ENCODE assay signal across 28 cellular contexts in genomic region chr14:31278883-31279282, GRCh38.
"Had no signal": no experiment of that assay in that cellular context is flagged by ENCODE, and none has a peak within 500 bp of the region (broad histone marks: within the 10 kb centered on the region; RNA-seq: fewer than 3 reads in every experiment).

No MANE protein-coding gene starts in this region.

- H3K4me1 Mint-ChIP-seq: memory B cell, mesothelial cell of epicardium, naive B cell, neural crest cell had no signal

- FAIRE-seq: kidney had no signal

- ATAC-seq: foreskin keratinocyte; gastroesophageal sphincter; heart left ventricle; left lobe of liver; mucosa of descending colon; natural killer cell treated with Interleukin-12 subunit alpha and Interleukin-12 subunit beta and Interleukin-15 and Interleukin-18, amount 100 ng/mL, for 72 hours; sciatic nerve; stimulated activated effector memory CD8-positive, alpha-beta T cell treated with anti-CD3 and anti-CD28 coated beads, Interleukin-12 subunit alpha, Interleukin-12 subunit beta, amount 100 ng/mL, for 72 hours; stimulated activated naive CD8-positive, alpha-beta T cell treated with anti-CD3 and anti-CD28 coated beads, Interleukin-15, Interleukin-2, amounts not matched to agents 100 U/mL and 50 U/mL, for 24 hours had no signal

- H3K79me2 ChIP-seq: hepatocyte, parathyroid adenoma had no signal

- H3K4me2 ChIP-seq: hepatocyte had no signal

- H3K27me3 ChIP-seq: dorsolateral prefrontal cortex, esophagus muscularis mucosa, foreskin keratinocyte, gastroesophageal sphincter, heart left ventricle, hepatocyte, neutrophil, testis, tibial artery had no signal

- H2AFZ ChIP-seq: hepatocyte, parathyroid adenoma had no signal

- H3K27me3 Mint-ChIP-seq: memory B cell; naive B cell; natural killer cell treated with Interleukin-12 subunit alpha and Interleukin-12 subunit beta and Interleukin-15 and Interleukin-18, amount 100 ng/mL, for 72 hours; progenitor cell of endocrine pancreas; type B pancreatic cell had no signal

- H3K4me3 ChIP-seq: dorsolateral prefrontal cortex, esophagus muscularis mucosa, gastroesophageal sphincter, heart left ventricle, hepatocyte, lung, mucosa of descending colon, testis, tibial artery had no signal

- H3K9ac ChIP-seq: parathyroid adenoma had no signal

- H3K4me3 Mint-ChIP-seq: memory B cell; mesothelial cell of epicardium; naive B cell; natural killer cell treated with Interleukin-12 subunit alpha and Interleukin-12 subunit beta and Interleukin-15 and Interleukin-18, amount 100 ng/mL, for 72 hours; neural crest cell; stimulated activated effector memory CD8-positive, alpha-beta T cell treated with anti-CD3 and anti-CD28 coated beads, Interleukin-12 subunit alpha, Interleukin-12 subunit beta, amount 100 ng/mL, for 72 hours; type B pancreatic cell had no signal

- DNase-seq: dorsolateral prefrontal cortex; effector CD8-positive, alpha-beta T cell; foreskin keratinocyte; heart left ventricle; kidney; mucosa of descending colon; naive B cell; stimulated activated CD4-positive, alpha-beta T cell treated with anti-CD3 and anti-CD28 coated beads, Interleukin-2, amount 100 ng/mL, for 24 hours; stimulated activated CD4-positive, alpha-beta T cell treated with anti-CD3 and anti-CD28 coated beads, Interleukin-4, amount 100 ng/mL, for 24 hours; stimulated activated naive CD8-positive, alpha-beta T cell treated with anti-CD3 and anti-CD28 coated beads, Interleukin-15, Interleukin-2, amounts not matched to agents 100 U/mL and 50 U/mL, for 24 hours; substantia nigra; testis; tibial artery had no signal

- H3K36me3 ChIP-seq: esophagus muscularis mucosa, gastroesophageal sphincter, heart left ventricle, neutrophil, tibial artery had no signal

- H3K9me3 Mint-ChIP-seq: natural killer cell treated with Interleukin-12 subunit alpha and Interleukin-12 subunit beta and Interleukin-15 and Interleukin-18, amount 100 ng/mL, for 72 hours had no signal

- H3K27ac Mint-ChIP-seq: memory B cell; mesothelial cell of epicardium; natural killer cell treated with Interleukin-12 subunit alpha and Interleukin-12 subunit beta and Interleukin-15 and Interleukin-18, amount 100 ng/mL, for 72 hours; progenitor cell of endocrine pancreas; stimulated activated effector memory CD8-positive, alpha-beta T cell treated with anti-CD3 and anti-CD28 coated beads, Interleukin-12 subunit alpha, Interleukin-12 subunit beta, amount 100 ng/mL, for 72 hours; type B pancreatic cell had no signal

- H3K36me3 Mint-ChIP-seq: stimulated activated effector memory CD8-positive, alpha-beta T cell treated with anti-CD3 and anti-CD28 coated beads, Interleukin-12 subunit alpha, Interleukin-12 subunit beta, amount 100 ng/mL, for 72 hours had no signal

- H3K4me1 ChIP-seq: parathyroid adenoma, testis had no signal

- H3K9me3 ChIP-seq: esophagus muscularis mucosa, gastroesophageal sphincter, neutrophil, testis, tibial artery had no signal

- H3K27ac ChIP-seq: dorsolateral prefrontal cortex, esophagus muscularis mucosa, foreskin keratinocyte, gastroesophageal sphincter, heart left ventricle, hepatocyte, neutrophil, parathyroid adenoma, testis, tibial artery had no signal
